Comparison of ENCODE assay signal across 1 cellular context in genomic region chr2:171878481-171878993, GRCh38.
TF ChIP-seq lines count a peak whose summit lies in the region.

No MANE protein-coding gene starts in this region.

TF ChIP-seq in K562, 482 proteins besides CTCF, POLR2A, EP300 and RAD21 (continued from another document and continues in another):
- TF ChIP-seq ZC3H11A (IDR thresholded peaks at IDR 0.05; ENCODE audit: low read depth, low read length) (no peak), SIN3A (IDR thresholded peaks at IDR 0.05; ENCODE audit: borderline replicate concordance in 2 of 2, control insufficient read depth in 1 of 2, low read depth in 2 of 2, low read length in 2 of 2) (no peak), RFX1 (IDR thresholded peaks at IDR 0.05) (no peak; the same call in 1 of the 2 replicates), ESRRA (IDR thresholded peaks at IDR 0.05; ENCODE audit: borderline replicate concordance, low read depth) (no peak), MBD1 (CRISPR knock-in tag; IDR thresholded peaks at IDR 0.05) (no peak), NR4A1 (CRISPR knock-in tag; IDR thresholded peaks at IDR 0.05) (no peak), NR4A1 (tag; IDR thresholded peaks at IDR 0.05) (no peak), HDGF (IDR thresholded peaks at IDR 0.05) (no peak), ZNF695 (CRISPR knock-in tag; IDR thresholded peaks at IDR 0.05) (no peak), NCOA1 (IDR thresholded peaks at IDR 0.05; ENCODE audit: low read depth) (no peak), ZBED1 (IDR thresholded peaks at IDR 0.05) (no peak), TAF15 (IDR thresholded peaks at IDR 0.05; ENCODE audit: low read depth, low read length) (no peak), MECOM (CRISPR knock-in tag; IDR thresholded peaks at IDR 0.05) (0 out of 2 replicates have a peak, but pooled peaks have one; percentile 34), SETDB1 (IDR thresholded peaks at IDR 0.05; ENCODE audit: low read length) (no peak), ZNF77 (CRISPR knock-in tag; IDR thresholded peaks at IDR 0.05) (no peak), PTRF (tag; IDR thresholded peaks at IDR 0.05) (no peak), CBX5 (IDR thresholded peaks at IDR 0.05; ENCODE audit: borderline replicate concordance, low read depth) (no peak), NEUROD1 (IDR thresholded peaks at IDR 0.05; ENCODE audit: borderline replicate concordance, low read depth, low read length, partially characterized antibody) (no peak), ZBTB8A (IDR thresholded peaks at IDR 0.05; ENCODE audit: partially characterized antibody) (peak; percentile 45), KDM5B (IDR thresholded peaks at IDR 0.05; ENCODE audit: insufficient replicate concordance, low read depth, low read length) (no peak), FOS (IDR thresholded peaks at IDR 0.05; ENCODE audit: extremely low read depth, insufficient read length) (no peak), CREBBP (IDR thresholded peaks at IDR 0.05; ENCODE audit: low read depth, low read length) (no peak), ERF (CRISPR knock-in tag; IDR thresholded peaks at IDR 0.05) (no peak), ILF3 (IDR thresholded peaks at IDR 0.05; ENCODE audit: borderline replicate concordance) (no peak), TAL1 (IDR thresholded peaks at IDR 0.05) (no peak), ELF2 (CRISPR knock-in tag; IDR thresholded peaks at IDR 0.05) (no peak), ZNF445 (CRISPR knock-in tag; IDR thresholded peaks at IDR 0.05; ENCODE audit: low read depth) (no peak), ZBTB1 (CRISPR knock-in tag; IDR thresholded peaks at IDR 0.05; ENCODE audit: borderline replicate concordance, low read depth) (no peak), SMC3 (conservative IDR thresholded peaks at IDR 0.05; ENCODE audit: insufficient read depth, low read depth, low read length) (no peak), HMGN3 (IDR thresholded peaks at IDR 0.05; ENCODE audit: borderline replicate concordance, extremely low read depth, insufficient read length, low read depth, low read length) (no peak), ARID1B (IDR thresholded peaks at IDR 0.05) (peak; percentile 69), THRB (CRISPR knock-in tag; conservative IDR thresholded peaks at IDR 0.05) (no peak), ZNF124 (CRISPR knock-in tag; IDR thresholded peaks at IDR 0.05) (no peak)
- TF ChIP-seq, protein P1, sequence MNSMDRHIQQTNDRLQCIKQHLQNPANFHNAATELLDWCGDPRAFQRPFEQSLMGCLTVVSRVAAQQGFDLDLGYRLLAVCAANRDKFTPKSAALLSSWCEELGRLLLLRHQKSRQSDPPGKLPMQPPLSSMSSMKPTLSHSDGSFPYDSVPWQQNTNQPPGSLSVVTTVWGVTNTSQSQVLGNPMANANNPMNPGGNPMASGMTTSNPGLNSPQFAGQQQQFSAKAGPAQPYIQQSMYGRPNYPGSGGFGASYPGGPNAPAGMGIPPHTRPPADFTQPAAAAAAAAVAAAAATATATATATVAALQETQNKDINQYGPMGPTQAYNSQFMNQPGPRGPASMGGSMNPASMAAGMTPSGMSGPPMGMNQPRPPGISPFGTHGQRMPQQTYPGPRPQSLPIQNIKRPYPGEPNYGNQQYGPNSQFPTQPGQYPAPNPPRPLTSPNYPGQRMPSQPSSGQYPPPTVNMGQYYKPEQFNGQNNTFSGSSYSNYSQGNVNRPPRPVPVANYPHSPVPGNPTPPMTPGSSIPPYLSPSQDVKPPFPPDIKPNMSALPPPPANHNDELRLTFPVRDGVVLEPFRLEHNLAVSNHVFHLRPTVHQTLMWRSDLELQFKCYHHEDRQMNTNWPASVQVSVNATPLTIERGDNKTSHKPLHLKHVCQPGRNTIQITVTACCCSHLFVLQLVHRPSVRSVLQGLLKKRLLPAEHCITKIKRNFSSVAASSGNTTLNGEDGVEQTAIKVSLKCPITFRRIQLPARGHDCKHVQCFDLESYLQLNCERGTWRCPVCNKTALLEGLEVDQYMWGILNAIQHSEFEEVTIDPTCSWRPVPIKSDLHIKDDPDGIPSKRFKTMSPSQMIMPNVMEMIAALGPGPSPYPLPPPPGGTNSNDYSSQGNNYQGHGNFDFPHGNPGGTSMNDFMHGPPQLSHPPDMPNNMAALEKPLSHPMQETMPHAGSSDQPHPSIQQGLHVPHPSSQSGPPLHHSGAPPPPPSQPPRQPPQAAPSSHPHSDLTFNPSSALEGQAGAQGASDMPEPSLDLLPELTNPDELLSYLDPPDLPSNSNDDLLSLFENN (IDR thresholded peaks at IDR 0.05; ENCODE audit: low read depth in 2 of 2, low read length in 2 of 2): no peak
- TF ChIP-seq, protein P2, sequence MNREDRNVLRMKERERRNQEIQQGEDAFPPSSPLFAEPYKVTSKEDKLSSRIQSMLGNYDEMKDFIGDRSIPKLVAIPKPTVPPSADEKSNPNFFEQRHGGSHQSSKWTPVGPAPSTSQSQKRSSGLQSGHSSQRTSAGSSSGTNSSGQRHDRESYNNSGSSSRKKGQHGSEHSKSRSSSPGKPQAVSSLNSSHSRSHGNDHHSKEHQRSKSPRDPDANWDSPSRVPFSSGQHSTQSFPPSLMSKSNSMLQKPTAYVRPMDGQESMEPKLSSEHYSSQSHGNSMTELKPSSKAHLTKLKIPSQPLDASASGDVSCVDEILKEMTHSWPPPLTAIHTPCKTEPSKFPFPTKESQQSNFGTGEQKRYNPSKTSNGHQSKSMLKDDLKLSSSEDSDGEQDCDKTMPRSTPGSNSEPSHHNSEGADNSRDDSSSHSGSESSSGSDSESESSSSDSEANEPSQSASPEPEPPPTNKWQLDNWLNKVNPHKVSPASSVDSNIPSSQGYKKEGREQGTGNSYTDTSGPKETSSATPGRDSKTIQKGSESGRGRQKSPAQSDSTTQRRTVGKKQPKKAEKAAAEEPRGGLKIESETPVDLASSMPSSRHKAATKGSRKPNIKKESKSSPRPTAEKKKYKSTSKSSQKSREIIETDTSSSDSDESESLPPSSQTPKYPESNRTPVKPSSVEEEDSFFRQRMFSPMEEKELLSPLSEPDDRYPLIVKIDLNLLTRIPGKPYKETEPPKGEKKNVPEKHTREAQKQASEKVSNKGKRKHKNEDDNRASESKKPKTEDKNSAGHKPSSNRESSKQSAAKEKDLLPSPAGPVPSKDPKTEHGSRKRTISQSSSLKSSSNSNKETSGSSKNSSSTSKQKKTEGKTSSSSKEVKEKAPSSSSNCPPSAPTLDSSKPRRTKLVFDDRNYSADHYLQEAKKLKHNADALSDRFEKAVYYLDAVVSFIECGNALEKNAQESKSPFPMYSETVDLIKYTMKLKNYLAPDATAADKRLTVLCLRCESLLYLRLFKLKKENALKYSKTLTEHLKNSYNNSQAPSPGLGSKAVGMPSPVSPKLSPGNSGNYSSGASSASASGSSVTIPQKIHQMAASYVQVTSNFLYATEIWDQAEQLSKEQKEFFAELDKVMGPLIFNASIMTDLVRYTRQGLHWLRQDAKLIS (CRISPR knock-in tag; IDR thresholded peaks at IDR 0.05): no peak
- TF ChIP-seq, protein P3, sequence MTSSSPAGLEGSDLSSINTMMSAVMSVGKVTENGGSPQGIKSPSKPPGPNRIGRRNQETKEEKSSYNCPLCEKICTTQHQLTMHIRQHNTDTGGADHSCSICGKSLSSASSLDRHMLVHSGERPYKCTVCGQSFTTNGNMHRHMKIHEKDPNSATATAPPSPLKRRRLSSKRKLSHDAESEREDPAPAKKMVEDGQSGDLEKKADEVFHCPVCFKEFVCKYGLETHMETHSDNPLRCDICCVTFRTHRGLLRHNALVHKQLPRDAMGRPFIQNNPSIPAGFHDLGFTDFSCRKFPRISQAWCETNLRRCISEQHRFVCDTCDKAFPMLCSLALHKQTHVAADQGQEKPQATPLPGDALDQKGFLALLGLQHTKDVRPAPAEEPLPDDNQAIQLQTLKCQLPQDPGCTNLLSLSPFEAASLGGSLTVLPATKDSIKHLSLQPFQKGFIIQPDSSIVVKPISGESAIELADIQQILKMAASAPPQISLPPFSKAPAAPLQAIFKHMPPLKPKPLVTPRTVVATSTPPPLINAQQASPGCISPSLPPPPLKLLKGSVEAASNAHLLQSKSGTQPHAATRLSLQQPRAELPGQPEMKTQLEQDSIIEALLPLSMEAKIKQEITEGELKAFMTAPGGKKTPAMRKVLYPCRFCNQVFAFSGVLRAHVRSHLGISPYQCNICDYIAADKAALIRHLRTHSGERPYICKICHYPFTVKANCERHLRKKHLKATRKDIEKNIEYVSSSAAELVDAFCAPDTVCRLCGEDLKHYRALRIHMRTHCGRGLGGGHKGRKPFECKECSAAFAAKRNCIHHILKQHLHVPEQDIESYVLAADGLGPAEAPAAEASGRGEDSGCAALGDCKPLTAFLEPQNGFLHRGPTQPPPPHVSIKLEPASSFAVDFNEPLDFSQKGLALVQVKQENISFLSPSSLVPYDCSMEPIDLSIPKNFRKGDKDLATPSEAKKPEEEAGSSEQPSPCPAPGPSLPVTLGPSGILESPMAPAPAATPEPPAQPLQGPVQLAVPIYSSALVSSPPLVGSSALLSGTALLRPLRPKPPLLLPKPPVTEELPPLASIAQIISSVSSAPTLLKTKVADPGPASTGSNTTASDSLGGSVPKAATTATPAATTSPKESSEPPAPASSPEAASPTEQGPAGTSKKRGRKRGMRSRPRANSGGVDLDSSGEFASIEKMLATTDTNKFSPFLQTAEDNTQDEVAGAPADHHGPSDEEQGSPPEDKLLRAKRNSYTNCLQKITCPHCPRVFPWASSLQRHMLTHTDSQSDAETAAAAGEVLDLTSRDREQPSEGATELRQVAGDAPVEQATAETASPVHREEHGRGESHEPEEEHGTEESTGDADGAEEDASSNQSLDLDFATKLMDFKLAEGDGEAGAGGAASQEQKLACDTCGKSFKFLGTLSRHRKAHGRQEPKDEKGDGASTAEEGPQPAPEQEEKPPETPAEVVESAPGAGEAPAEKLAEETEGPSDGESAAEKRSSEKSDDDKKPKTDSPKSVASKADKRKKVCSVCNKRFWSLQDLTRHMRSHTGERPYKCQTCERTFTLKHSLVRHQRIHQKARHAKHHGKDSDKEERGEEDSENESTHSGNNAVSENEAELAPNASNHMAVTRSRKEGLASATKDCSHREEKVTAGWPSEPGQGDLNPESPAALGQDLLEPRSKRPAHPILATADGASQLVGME (CRISPR knock-in tag; IDR thresholded peaks at IDR 0.05): no peak
- TF ChIP-seq, protein P4, sequence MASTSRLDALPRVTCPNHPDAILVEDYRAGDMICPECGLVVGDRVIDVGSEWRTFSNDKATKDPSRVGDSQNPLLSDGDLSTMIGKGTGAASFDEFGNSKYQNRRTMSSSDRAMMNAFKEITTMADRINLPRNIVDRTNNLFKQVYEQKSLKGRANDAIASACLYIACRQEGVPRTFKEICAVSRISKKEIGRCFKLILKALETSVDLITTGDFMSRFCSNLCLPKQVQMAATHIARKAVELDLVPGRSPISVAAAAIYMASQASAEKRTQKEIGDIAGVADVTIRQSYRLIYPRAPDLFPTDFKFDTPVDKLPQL (IDR thresholded peaks at IDR 0.05; ENCODE audit: extremely low read depth, insufficient read length): no peak
- TF ChIP-seq, protein P5, sequence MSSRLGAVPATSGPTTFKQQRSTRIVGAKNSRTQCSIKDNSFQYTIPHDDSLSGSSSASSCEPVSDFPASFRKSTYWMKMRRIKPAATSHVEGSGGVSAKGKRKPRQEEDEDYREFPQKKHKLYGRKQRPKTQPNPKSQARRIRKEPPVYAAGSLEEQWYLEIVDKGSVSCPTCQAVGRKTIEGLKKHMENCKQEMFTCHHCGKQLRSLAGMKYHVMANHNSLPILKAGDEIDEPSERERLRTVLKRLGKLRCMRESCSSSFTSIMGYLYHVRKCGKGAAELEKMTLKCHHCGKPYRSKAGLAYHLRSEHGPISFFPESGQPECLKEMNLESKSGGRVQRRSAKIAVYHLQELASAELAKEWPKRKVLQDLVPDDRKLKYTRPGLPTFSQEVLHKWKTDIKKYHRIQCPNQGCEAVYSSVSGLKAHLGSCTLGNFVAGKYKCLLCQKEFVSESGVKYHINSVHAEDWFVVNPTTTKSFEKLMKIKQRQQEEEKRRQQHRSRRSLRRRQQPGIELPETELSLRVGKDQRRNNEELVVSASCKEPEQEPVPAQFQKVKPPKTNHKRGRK (tag; IDR thresholded peaks at IDR 0.05): no peak
- TF ChIP-seq, protein P6, sequence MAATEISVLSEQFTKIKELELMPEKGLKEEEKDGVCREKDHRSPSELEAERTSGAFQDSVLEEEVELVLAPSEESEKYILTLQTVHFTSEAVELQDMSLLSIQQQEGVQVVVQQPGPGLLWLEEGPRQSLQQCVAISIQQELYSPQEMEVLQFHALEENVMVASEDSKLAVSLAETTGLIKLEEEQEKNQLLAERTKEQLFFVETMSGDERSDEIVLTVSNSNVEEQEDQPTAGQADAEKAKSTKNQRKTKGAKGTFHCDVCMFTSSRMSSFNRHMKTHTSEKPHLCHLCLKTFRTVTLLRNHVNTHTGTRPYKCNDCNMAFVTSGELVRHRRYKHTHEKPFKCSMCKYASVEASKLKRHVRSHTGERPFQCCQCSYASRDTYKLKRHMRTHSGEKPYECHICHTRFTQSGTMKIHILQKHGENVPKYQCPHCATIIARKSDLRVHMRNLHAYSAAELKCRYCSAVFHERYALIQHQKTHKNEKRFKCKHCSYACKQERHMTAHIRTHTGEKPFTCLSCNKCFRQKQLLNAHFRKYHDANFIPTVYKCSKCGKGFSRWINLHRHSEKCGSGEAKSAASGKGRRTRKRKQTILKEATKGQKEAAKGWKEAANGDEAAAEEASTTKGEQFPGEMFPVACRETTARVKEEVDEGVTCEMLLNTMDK (IDR thresholded peaks at IDR 0.05; ENCODE audit: borderline replicate concordance, insufficient read depth, low read depth, low read length, poor library complexity, severe bottlenecking): no peak
- TF ChIP-seq, protein P7, sequence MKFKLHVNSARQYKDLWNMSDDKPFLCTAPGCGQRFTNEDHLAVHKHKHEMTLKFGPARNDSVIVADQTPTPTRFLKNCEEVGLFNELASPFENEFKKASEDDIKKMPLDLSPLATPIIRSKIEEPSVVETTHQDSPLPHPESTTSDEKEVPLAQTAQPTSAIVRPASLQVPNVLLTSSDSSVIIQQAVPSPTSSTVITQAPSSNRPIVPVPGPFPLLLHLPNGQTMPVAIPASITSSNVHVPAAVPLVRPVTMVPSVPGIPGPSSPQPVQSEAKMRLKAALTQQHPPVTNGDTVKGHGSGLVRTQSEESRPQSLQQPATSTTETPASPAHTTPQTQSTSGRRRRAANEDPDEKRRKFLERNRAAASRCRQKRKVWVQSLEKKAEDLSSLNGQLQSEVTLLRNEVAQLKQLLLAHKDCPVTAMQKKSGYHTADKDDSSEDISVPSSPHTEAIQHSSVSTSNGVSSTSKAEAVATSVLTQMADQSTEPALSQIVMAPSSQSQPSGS (CRISPR knock-in tag; IDR thresholded peaks at IDR 0.05): no peak
